8 cellular contexts compared by ENCODE assay signal in the genomic region with DNA sequence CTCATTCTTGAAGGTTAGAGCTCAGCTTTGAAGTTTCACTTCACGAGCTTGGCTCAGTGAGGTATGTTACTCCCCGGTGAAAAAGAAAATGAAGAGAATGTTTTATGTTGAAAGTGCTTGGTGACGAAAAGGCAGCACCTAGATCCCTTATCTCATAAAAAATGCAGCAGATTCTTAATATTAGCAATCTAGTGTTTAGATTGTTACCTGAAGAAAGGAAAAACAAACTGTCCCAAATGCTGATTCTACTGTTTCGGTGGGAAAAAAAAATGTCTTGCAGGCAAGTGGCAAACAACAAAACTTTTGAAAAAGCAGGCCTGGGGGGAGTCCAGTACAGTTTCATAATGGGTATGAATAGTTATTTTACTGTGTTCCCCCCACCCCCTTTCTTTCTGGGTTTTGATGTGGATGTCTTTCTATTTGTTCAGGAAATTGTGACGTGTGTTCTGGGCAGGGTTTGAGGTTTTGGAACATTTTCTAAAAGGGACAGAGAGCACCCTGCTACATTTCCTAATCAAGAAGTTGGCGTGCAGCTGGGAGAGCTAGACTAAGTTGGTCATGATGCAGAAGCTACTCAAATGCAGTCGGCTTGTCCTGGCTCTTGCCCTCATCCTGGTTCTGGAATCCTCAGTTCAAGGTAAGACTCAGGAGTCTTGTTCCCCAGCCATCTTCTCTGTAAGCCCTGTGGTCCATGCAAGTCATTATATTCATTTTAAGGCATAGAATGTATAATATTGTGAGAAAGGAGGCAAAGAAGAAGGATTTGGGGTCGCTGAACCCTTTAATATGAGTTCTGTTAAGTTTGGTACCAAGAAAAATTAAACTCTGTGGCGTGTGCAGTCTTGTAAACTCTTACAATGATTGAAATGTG. TPM values are rescaled to one million over a fixed set of nuclear protein-coding genes. Genes with fewer than 3 reads are reported as not detected.
A peak's percentile ranks its signal among the peaks of the same experiment; 100 is the strongest.
DNase-seq lines count a peak whose midpoint lies in the region; ATAC-seq and TF ChIP-seq lines count a peak whose summit lies in the region.

A gene with protein sequence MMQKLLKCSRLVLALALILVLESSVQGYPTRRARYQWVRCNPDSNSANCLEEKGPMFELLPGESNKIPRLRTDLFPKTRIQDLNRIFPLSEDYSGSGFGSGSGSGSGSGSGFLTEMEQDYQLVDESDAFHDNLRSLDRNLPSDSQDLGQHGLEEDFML (plus strand): TSS at position 504 of the 871 bp plus-strand sequence. CDS start 55 bp downstream, at position 559.

- H3K9me2 ChIP-seq in OCI-LY1 (ENCODE audit: low read depth, low read length): no peaks in the 10 kb centered on the region

- peaks cover 58% of the 10 kb centered on the region for H3K4me1 ChIP-seq in OCI-LY1 (ENCODE audit: insufficient read depth, low read length, severe bottlenecking)

- H4K20me1 ChIP-seq in OCI-LY1 (ENCODE audit: insufficient read depth, low read length): no peaks in the 10 kb centered on the region

- TF ChIP-seq CTCF in OCI-LY1 (IDR thresholded peaks at IDR 0.05; ENCODE audit: low read length) (no peak), foreskin fibroblast (IDR thresholded peaks at IDR 0.05; ENCODE audit: low read depth, low read length) (no peak)

- no peaks in the 10 kb centered on the region for H3K27me3 ChIP-seq in OCI-LY1 (ENCODE audit: insufficient read depth, low read length)

- H3F3A ChIP-seq in OCI-LY1 (ENCODE audit: insufficient read depth, low read length): peaks cover 12% of the 10 kb centered on the region

- H3K9ac ChIP-seq in OCI-LY1 (ENCODE audit: low read length): peak within 1 kb of the TSS; percentile 81

- H3K79me2 ChIP-seq in OCI-LY1 (ENCODE audit: insufficient read depth, low read length): peaks cover 10% of the 10 kb centered on the region; the same call in 1 of the 2 replicates

- H3K36me3 ChIP-seq in OCI-LY1 (ENCODE audit: insufficient read depth, low read length): no peaks in the 10 kb centered on the region

- H3K4me3 ChIP-seq in OCI-LY1 (ENCODE audit: low read depth, low read length, poor library complexity, severe bottlenecking): peak within 1 kb of the TSS; percentile 72
- peak within 1 kb of the TSS in 1 of 2 donors; percentile 18 for H3K4me3 ChIP-seq in foreskin fibroblast (ENCODE audit: low read depth in 1 of 2, low read length in 2 of 2)

- H3K27ac ChIP-seq in OCI-LY1 (ENCODE audit: low read depth, low read length, poor library complexity, severe bottlenecking): peak within 1 kb of the TSS; percentile 94

- peak within 1 kb of the TSS; percentile 98 for H3K4me2 ChIP-seq in OCI-LY1 (ENCODE audit: low read length)

- ATAC-seq in HG02610 (IDR thresholded peaks at IDR 0.05; ENCODE audit: unreplicated experiment): peak; percentile 49

- H3K9me3 ChIP-seq in OCI-LY1 (ENCODE audit: low read length): no peaks in the 10 kb centered on the region

- peak within 1 kb of the TSS; percentile 99; the same call in 1 of the 2 replicates for H2AFZ ChIP-seq in OCI-LY1 (ENCODE audit: low read length)

- DNase-seq in GM04503 (ENCODE audit: low read depth) (peak; percentile 19), foreskin fibroblast (peak; percentile 56 to 61), renal cortical epithelial cell (ENCODE audit: low read depth) (peak; percentile 14), GOT3 (lab: John Stamatoyannopoulos, UW) (no peak), DMS79 treated with DMSO at 0.1 percent for 48 hours (lab: John Stamatoyannopoulos, UW) (no peak)
- DNase-seq in activated T-helper 1 cell treated with anti-CD3 and anti-CD28 coated beads, Interleukin-2, amount 50 U/mL, for 16 hours (ENCODE audit: low read depth in 1 of 2, low spot score in 1 of 2): peak; percentile 10 to 64

RNA-seq across cellular contexts. Expression of the gene that starts here (rescaled TPM):
- total RNA-seq in renal cortical epithelial cell: 18.0 and 53.7 TPM in 2 replicates

Comparison
In these comparisons a context has a peak if more than half of its experiments do, and no peak if none do; other contexts are left out.
1. DNase-seq: peak in GM04503 (single experiment), activated T-helper 1 cell treated with anti-CD3 and anti-CD28 coated beads, Interleukin-2, amount 50 U/mL, for 16 hours (2 of 2), foreskin fibroblast (2 of 2) and renal cortical epithelial cell (single experiment); none in GOT3 (single experiment) and DMS79 treated with DMSO at 0.1 percent for 48 hours (single experiment).